Comparison of ENCODE assay signal across 10 cellular contexts in genomic region chr2:102185347-102185746, GRCh38. TPM values are rescaled to one million over a fixed set of nuclear protein-coding genes. Genes with fewer than 3 reads are reported as not detected.
DNase-seq lines count a peak whose midpoint lies in the region; FAIRE-seq and TF ChIP-seq lines count a peak whose summit lies in the region.
"Had no signal": no experiment of that assay in that cellular context is flagged by ENCODE, and none has a peak within 500 bp of the region (broad histone marks: within the 10 kb centered on the region; RNA-seq: fewer than 3 reads in every experiment).

No MANE protein-coding gene starts in this region.

- H3K27me3 ChIP-seq in bronchial epithelial cell (ENCODE audit: control insufficient read depth, insufficient read depth, low read length): no peaks in the 10 kb centered on the region

- TF ChIP-seq CTCF in HFF-Myc (IDR thresholded peaks at IDR 0.05; ENCODE audit: low read depth, low read length, missing control alignments): peak; percentile 47
- peak; percentile 49 for TF ChIP-seq CTCF in bronchial epithelial cell (IDR thresholded peaks at IDR 0.05; ENCODE audit: insufficient read depth, low read length, severe bottlenecking)
- TF ChIP-seq CTCF in RWPE1 (conservative IDR thresholded peaks at IDR 0.05; ENCODE audit: low read depth): no peak; the same call in 1 of the 2 replicates

- no peak for FAIRE-seq in bronchial epithelial cell (lab: Jason Lieb, UNC)

- POLR2A ChIA-PET in RWPE1 (lab: Yijun Ruan, JAX; ENCODE audit: low non-redundant PET): no interaction called here

- no peaks in the 10 kb centered on the region for H3K36me3 ChIP-seq in bronchial epithelial cell (ENCODE audit: control insufficient read depth, insufficient read depth, low read length)

- H3K4me3 ChIP-seq in HFF-Myc (replicated peaks; ENCODE audit: low read depth, low read length) (no peak overlapping the region), bronchial epithelial cell (ENCODE audit: low read depth, low read length) (no peak overlapping the region)
- H3K4me3 ChIP-seq: skin epidermis had no signal

- DNase-seq in CD1c-positive myeloid dendritic cell (ENCODE audit: extremely low spot score) (peak; percentile 28), HFF-Myc (ENCODE audit: extremely low read depth, low read depth) (no peak), bronchial epithelial cell (ENCODE audit: low read depth) (no peak), myocyte (ENCODE audit: low read depth) (peak; percentile 45), RWPE1 (ENCODE audit: low spot score) (no peak), NCI-H1436 treated with DMSO at 0.1 percent for 48 hours (lab: John Stamatoyannopoulos, UW) (no peak), NCI-H2171 treated with DMSO at 0.1 percent for 48 hours (lab: John Stamatoyannopoulos, UW) (no peak), substantia nigra (lab: John Stamatoyannopoulos, UW) (no peak)

- H3K27ac ChIP-seq in RWPE1 (no peak overlapping the region), substantia nigra (ENCODE audit: low read depth, low read length, poor library complexity, severe bottlenecking) (no peak overlapping the region)

- CTCF ChIA-PET in RWPE1 (lab: Yijun Ruan, JAX): interaction anchor here (1.0 kb wide), 1 partner anchor 12 kb away, joined by 4 read pairs; no protein-coding TSS in a partner anchor

RNA-seq across cellular contexts. Expression of gene IL1RL2, which starts 1.5 kb away (rescaled TPM):
- 1.8 and 2.6 TPM in 2 replicates for total RNA-seq in bronchial epithelial cell
- 0.11 TPM in 1 of 2 replicates, not detected in the other for total RNA-seq in myocyte
- 0.25 TPM for polyA plus RNA-seq in myocyte (2012)
- total RNA-seq: T-helper 1 cell treated with Interleukin-12 subunit alpha and Interleukin-12 subunit beta and Interleukin-4 antibody, amounts not matched to agents 30 ng/mL and 1 ng/mL, for 36 hours had no signal

RNA-seq across cellular contexts. Expression of gene IL1R1, which starts 42.8 kb away (rescaled TPM):
- 1.6 and 3.1 TPM in 2 replicates for total RNA-seq in bronchial epithelial cell
- total RNA-seq in myocyte: 12.9 and 13.9 TPM in 2 replicates
- 5.9 TPM for polyA plus RNA-seq in myocyte (2012)

Comparison
In these comparisons a context has a peak if more than half of its experiments do, and no peak if none do; other contexts are left out.
1. DNase-seq: peak in CD1c-positive myeloid dendritic cell (single experiment) and myocyte (single experiment); none in HFF-Myc (single experiment), bronchial epithelial cell (single experiment), RWPE1 (single experiment), NCI-H1436 treated with DMSO at 0.1 percent for 48 hours (single experiment), NCI-H2171 treated with DMSO at 0.1 percent for 48 hours (single experiment) and substantia nigra (0 of 49).